In the genomic region with DNA sequence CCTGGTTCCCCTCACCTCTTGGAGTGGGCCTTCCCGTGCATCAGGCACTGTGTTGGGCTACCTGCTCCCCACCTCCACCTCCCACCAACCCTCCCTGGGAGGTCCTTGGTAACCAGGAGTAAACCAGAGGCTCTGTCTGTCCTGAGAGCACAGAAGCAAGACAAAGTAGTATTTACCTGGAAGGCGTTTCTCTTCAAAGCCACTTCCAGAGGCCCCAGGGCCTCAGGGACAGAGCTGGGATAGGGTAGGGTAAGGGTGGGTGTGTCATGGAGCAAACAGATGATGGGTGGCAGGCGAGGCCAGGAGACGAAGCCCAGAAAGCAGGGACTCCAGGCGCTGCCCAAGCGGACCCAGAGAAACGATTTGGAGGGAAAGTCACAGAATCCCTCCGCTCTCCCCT, we compare ENCODE assay signal across 20 cellular contexts.
"Had no signal": no experiment of that assay in that cellular context is flagged by ENCODE, and none has a peak within 500 bp of the region (broad histone marks: within the 10 kb centered on the region; RNA-seq: fewer than 3 reads in every experiment).

No MANE protein-coding gene starts in this region.

- H3K27ac Mint-ChIP-seq: activated CD4-positive, alpha-beta T cell treated with anti-CD3 and anti-CD28 coated beads for 36 hours; activated naive CD4-positive, alpha-beta T cell treated with anti-CD3 and anti-CD28 coated beads, Interleukin-2, amount 10 ng/mL, durations not matched to agents 7 days and 5 days; activated naive CD8-positive, alpha-beta T cell treated with anti-CD3 and anti-CD28 coated beads, Interleukin-2, amount 10 ng/mL, durations not matched to agents 7 days and 5 days; neural progenitor cell; T-helper 2 cell treated with Interferon-gamma antibody and Interleukin-4, amounts not matched to agents 5 μg/mL and 100 μg/mL, for 36 hours had no signal

- ATAC-seq: activated CD4-positive, alpha-beta T cell treated with anti-CD3 and anti-CD28 coated beads for 36 hours; gastrocnemius medialis; left cardiac atrium; naive thymus-derived CD8-positive, alpha-beta T cell; right cardiac atrium had no signal

- DNase-seq: activated CD4-positive, alpha-beta T cell treated with anti-CD3 and anti-CD28 coated beads for 36 hours; activated CD4-positive, CD25-positive, alpha-beta regulatory T cell; activated CD8-positive, alpha-beta memory T cell treated with anti-CD3 and anti-CD28 coated beads for 24 hours; activated gamma-delta T cell; activated naive CD4-positive, alpha-beta T cell treated with anti-CD3 and anti-CD28 coated beads, Interleukin-2, amount 10 ng/mL, durations not matched to agents 7 days and 5 days; activated naive CD8-positive, alpha-beta T cell treated with anti-CD3 and anti-CD28 coated beads, Interleukin-2, amount 10 ng/mL, durations not matched to agents 7 days and 5 days; brain microvascular endothelial cell; dorsolateral prefrontal cortex; effector memory CD4-positive, alpha-beta T cell; erythroblast; gastrocnemius medialis; glutamatergic neuron; left cardiac atrium; mammary epithelial cell; naive thymus-derived CD8-positive, alpha-beta T cell; right cardiac atrium; spleen; stimulated activated naive CD4-positive, alpha-beta T cell had no signal

- H3K9me3 Mint-ChIP-seq: naive thymus-derived CD8-positive, alpha-beta T cell; neural progenitor cell had no signal

- H3K36me3 Mint-ChIP-seq: activated naive CD4-positive, alpha-beta T cell treated with anti-CD3 and anti-CD28 coated beads, Interleukin-2, amount 10 ng/mL, durations not matched to agents 7 days and 5 days; naive thymus-derived CD8-positive, alpha-beta T cell; neural progenitor cell had no signal

- H3K4me3 Mint-ChIP-seq: activated CD4-positive, alpha-beta T cell treated with anti-CD3 and anti-CD28 coated beads for 36 hours; activated naive CD4-positive, alpha-beta T cell treated with anti-CD3 and anti-CD28 coated beads, Interleukin-2, amount 10 ng/mL, durations not matched to agents 7 days and 5 days; activated naive CD8-positive, alpha-beta T cell treated with anti-CD3 and anti-CD28 coated beads, Interleukin-2, amount 10 ng/mL, durations not matched to agents 7 days and 5 days; naive thymus-derived CD8-positive, alpha-beta T cell; T-helper 2 cell treated with Interferon-gamma antibody and Interleukin-4, amounts not matched to agents 5 μg/mL and 100 μg/mL, for 36 hours had no signal
